Comparison of ENCODE assay signal across 10 cellular contexts in genomic region chr18:2515908-2516625, GRCh38.
DNase-seq lines count a peak whose midpoint lies in the region; ATAC-seq and TF ChIP-seq lines count a peak whose summit lies in the region.
"Had no signal": no experiment of that assay in that cellular context is flagged by ENCODE, and none has a peak within 500 bp of the region (broad histone marks: within the 10 kb centered on the region; RNA-seq: fewer than 3 reads in every experiment).

No MANE protein-coding gene starts in this region.

- no peaks in the 10 kb centered on the region for H3K36me3 ChIP-seq in brain microvascular endothelial cell (replicated peaks)

- H3K27me3 ChIP-seq in brain microvascular endothelial cell (replicated peaks), result no peaks in the 10 kb centered on the region

- H3K27ac ChIP-seq in brain microvascular endothelial cell, result peak overlapping the region; percentile 92
- H3K27ac ChIP-seq: C4-2B, VCaP had no signal

- peak; percentile 5 for DNase-seq in SKM-1 treated with dmso at 0.1 percent for 144 hours (lab: John Stamatoyannopoulos, UW; ENCODE audit: unreplicated experiment)
- DNase-seq in SKM-1 (lab: John Stamatoyannopoulos, UW; ENCODE audit: unreplicated experiment), result no peak
- peak; percentile 48 to 61 for DNase-seq in Kasumi-1 (lab: John Stamatoyannopoulos, UW)
- DNase-seq in brain microvascular endothelial cell, result peak; percentile 89
- peak; percentile 78 for DNase-seq in retinal pigment epithelial cell (ENCODE audit: low read depth)
- DNase-seq in C1 segment of cervical spinal cord (lab: John Stamatoyannopoulos, UW), result no peak
- no peak for DNase-seq in epidermal melanocyte (ENCODE audit: insufficient read length, low spot score)

- no peak for TF ChIP-seq CTCF in brain microvascular endothelial cell (IDR thresholded peaks at IDR 0.05; ENCODE audit: low read depth, low read length, missing control alignments)
- no peak for TF ChIP-seq CTCF in retinal pigment epithelial cell (conservative IDR thresholded peaks at IDR 0.05; ENCODE audit: low read depth, low read length)

- no peak for ATAC-seq in GM21526 (IDR thresholded peaks at IDR 0.05; ENCODE audit: low FRiP score, unreplicated experiment)

- H3K4me3 ChIP-seq in brain microvascular endothelial cell (ENCODE audit: low read depth, low read length) (no peak overlapping the region), retinal pigment epithelial cell (ENCODE audit: low read length) (no peak overlapping the region)

- in situ Hi-C loops in brain microvascular endothelial cell (cut with HindIII; ENCODE audit: low pct_ligation_motif_present, low sequenced_read_pairs), result loop anchor here (25.0 kb wide), 2 partner anchors 129 to 404 kb away; no protein-coding TSS in a partner anchor

Comparison
In these comparisons a context has a peak if more than half of its experiments do, and no peak if none do; other contexts are left out.
1. DNase-seq: peak in SKM-1 treated with dmso at 0.1 percent for 144 hours (single experiment), Kasumi-1 (2 of 2), brain microvascular endothelial cell (single experiment) and retinal pigment epithelial cell (single experiment); none in SKM-1 (single experiment), C1 segment of cervical spinal cord (0 of 14) and epidermal melanocyte (single experiment).